ENCODE assay signal across 16 cellular contexts in the genomic region with DNA sequence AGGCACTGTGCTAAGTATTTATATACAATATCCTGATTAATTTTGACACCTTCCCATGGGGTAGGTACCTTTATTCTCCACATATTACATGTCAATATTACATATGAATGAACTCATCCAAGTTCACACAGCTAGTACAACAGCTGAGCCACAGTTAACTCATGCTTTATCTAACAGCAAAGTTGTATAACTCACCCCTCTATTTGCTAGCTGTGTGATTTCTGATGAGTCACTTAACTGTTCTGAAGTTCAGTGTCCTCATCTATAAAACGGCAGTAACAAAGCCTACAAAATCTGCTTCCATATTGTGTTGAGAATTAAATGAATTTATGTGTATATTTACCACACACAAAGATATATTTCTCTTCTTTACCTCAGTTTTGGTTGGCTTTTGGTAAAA. TPM values are rescaled to one million over a fixed set of nuclear protein-coding genes. Genes with fewer than 3 reads are reported as not detected.
DNase-seq lines count a peak whose midpoint lies in the region; ATAC-seq and TF ChIP-seq lines count a peak whose summit lies in the region.
"Had no signal": no experiment of that assay in that cellular context is flagged by ENCODE, and none has a peak within 500 bp of the region (broad histone marks: within the 10 kb centered on the region; RNA-seq: fewer than 3 reads in every experiment).

No MANE protein-coding gene starts in this region.

- no peak overlapping the region for H3K27ac Mint-ChIP-seq in stimulated activated effector memory CD8-positive, alpha-beta T cell treated with anti-CD3 and anti-CD28 coated beads, Interleukin-12 subunit alpha, Interleukin-12 subunit beta, amount 100 ng/mL, for 72 hours
- H3K27ac Mint-ChIP-seq: activated naive CD4-positive, alpha-beta T cell treated with anti-CD3 and anti-CD28 coated beads, Interleukin-2, amount 10 ng/mL, durations not matched to agents 7 days and 5 days; WTC11 had no signal

- H3K36me3 ChIP-seq in SJSA1 (peaks cover 22% of the 10 kb centered on the region), parathyroid adenoma (ENCODE audit: control insufficient read depth, insufficient read depth, low read length) (no peaks in the 10 kb centered on the region)

- no peak for TF ChIP-seq CTCF in fibroblast of mammary gland (conservative IDR thresholded peaks at IDR 0.05; ENCODE audit: control insufficient read depth, insufficient read depth, low read depth, low read length)
- TF ChIP-seq CTCF in parathyroid adenoma (IDR thresholded peaks at IDR 0.05): no peak

- ATAC-seq in stimulated activated effector memory CD8-positive, alpha-beta T cell treated with anti-CD3 and anti-CD28 coated beads, Interleukin-12 subunit alpha, Interleukin-12 subunit beta, amount 100 ng/mL, for 72 hours: no peak
- ATAC-seq: WTC11 had no signal

- H2AFZ ChIP-seq in parathyroid adenoma: no peak overlapping the region

- no peak overlapping the region for H3K4me3 Mint-ChIP-seq in stimulated activated effector memory CD8-positive, alpha-beta T cell treated with anti-CD3 and anti-CD28 coated beads, Interleukin-12 subunit alpha, Interleukin-12 subunit beta, amount 100 ng/mL, for 72 hours
- H3K4me3 Mint-ChIP-seq: activated naive CD4-positive, alpha-beta T cell treated with anti-CD3 and anti-CD28 coated beads, Interleukin-2, amount 10 ng/mL, durations not matched to agents 7 days and 5 days; WTC11 had no signal

- H3K4me1 ChIP-seq in SJSA1 (replicated peaks) (peaks cover 79% of the 10 kb centered on the region), parathyroid adenoma (no peaks in the 10 kb centered on the region)

- no peaks in the 10 kb centered on the region for H3K79me2 ChIP-seq in parathyroid adenoma

- H3K9ac ChIP-seq in parathyroid adenoma: no peak overlapping the region

- no peaks in the 10 kb centered on the region for H3K9me3 Mint-ChIP-seq in stimulated activated effector memory CD8-positive, alpha-beta T cell treated with anti-CD3 and anti-CD28 coated beads, Interleukin-12 subunit alpha, Interleukin-12 subunit beta, amount 100 ng/mL, for 72 hours
- H3K9me3 Mint-ChIP-seq: activated naive CD4-positive, alpha-beta T cell treated with anti-CD3 and anti-CD28 coated beads, Interleukin-2, amount 10 ng/mL, durations not matched to agents 7 days and 5 days had no signal

- H3K4me1 Mint-ChIP-seq in stimulated activated effector memory CD8-positive, alpha-beta T cell treated with anti-CD3 and anti-CD28 coated beads, Interleukin-12 subunit alpha, Interleukin-12 subunit beta, amount 100 ng/mL, for 72 hours: peaks cover 7% of the 10 kb centered on the region

- no peaks in the 10 kb centered on the region for H3K27me3 ChIP-seq in SJSA1 (replicated peaks)
- no peaks in the 10 kb centered on the region for H3K27me3 ChIP-seq in parathyroid adenoma (ENCODE audit: control insufficient read depth, insufficient read depth, low read length)

- peak; percentile 86 for DNase-seq in ELR (ENCODE audit: low read depth)
- DNase-seq in SJSA1 (ENCODE audit: low read depth in 1 of 2, low spot score in 2 of 2): peak in 1 of 2 experiments; percentile 33
- peak; percentile 86 for DNase-seq in fibroblast of mammary gland (ENCODE audit: low read depth)
- DNase-seq in stimulated activated effector memory CD8-positive, alpha-beta T cell treated with anti-CD3 and anti-CD28 coated beads, Interleukin-12 subunit alpha, Interleukin-12 subunit beta, amount 100 ng/mL, for 72 hours (ENCODE audit: low spot score in 2 of 2): no peak
- no peak for DNase-seq in NCI-H128 (lab: John Stamatoyannopoulos, UW; ENCODE audit: unreplicated experiment)
- no peak for DNase-seq in ecto neural progenitor cell (ENCODE audit: low spot score)
- no peak for DNase-seq in NCI-H446 treated with DMSO at 0.1 percent for 48 hours (lab: John Stamatoyannopoulos, UW)
- DNase-seq: activated naive CD4-positive, alpha-beta T cell treated with anti-CD3 and anti-CD28 coated beads, Interleukin-2, amount 10 ng/mL, durations not matched to agents 7 days and 5 days; C1 segment of cervical spinal cord; cerebellar nuclear complex; NCI-H2081 treated with DMSO at 0.1 percent for 48 hours; stimulated activated CD4-positive, alpha-beta T cell treated with anti-CD3 and anti-CD28 coated beads, Interleukin-4, amount 100 ng/mL, for 4 hours; stimulated activated naive CD4-positive, alpha-beta T cell had no signal

- H3K9me3 ChIP-seq in SJSA1 (replicated peaks) (no peaks in the 10 kb centered on the region), parathyroid adenoma (ENCODE audit: control insufficient read depth, low read length) (no peaks in the 10 kb centered on the region)

- H3K4me3 ChIP-seq in SJSA1 (no peak overlapping the region), fibroblast of mammary gland (ENCODE audit: control insufficient read depth, low read depth, low read length) (no peak overlapping the region), parathyroid adenoma (ENCODE audit: low read depth, low read length) (no peak overlapping the region)
- H3K4me3 ChIP-seq: SK-N-MC had no signal

- H3K4me2 ChIP-seq in parathyroid adenoma (ENCODE audit: low read length): no peak overlapping the region

- H3K36me3 Mint-ChIP-seq in stimulated activated effector memory CD8-positive, alpha-beta T cell treated with anti-CD3 and anti-CD28 coated beads, Interleukin-12 subunit alpha, Interleukin-12 subunit beta, amount 100 ng/mL, for 72 hours: no peaks in the 10 kb centered on the region
- H3K36me3 Mint-ChIP-seq: activated naive CD4-positive, alpha-beta T cell treated with anti-CD3 and anti-CD28 coated beads, Interleukin-2, amount 10 ng/mL, durations not matched to agents 7 days and 5 days had no signal

- H3K27ac ChIP-seq in SJSA1 (peak overlapping the region; percentile 99), parathyroid adenoma (peak overlapping the region; percentile 29)
- H3K27ac ChIP-seq: SK-N-MC had no signal

RNA-seq across cellular contexts. Expression of gene KDR, which starts 48.2 kb away (rescaled TPM):
- total RNA-seq in SJSA1 (2014; rRNA removed; shearing (Covaris generic)): 0.16 TPM in 1 of 2 replicates, not detected in the other

Comparison
In these comparisons a context has a peak if more than half of its experiments do, and no peak if none do; other contexts are left out.
1. DNase-seq: peak in ELR (single experiment) and fibroblast of mammary gland (single experiment); none in stimulated activated effector memory CD8-positive, alpha-beta T cell treated with anti-CD3 and anti-CD28 coated beads, Interleukin-12 subunit alpha, Interleukin-12 subunit beta, amount 100 ng/mL, for 72 hours (0 of 2), NCI-H128 (single experiment), ecto neural progenitor cell (single experiment) and NCI-H446 treated with DMSO at 0.1 percent for 48 hours (single experiment).